Comparison of ENCODE assay signal across 8 cellular contexts in genomic region chr16:3134338-3135119, GRCh38. TPM values are rescaled to one million over a fixed set of nuclear protein-coding genes. Genes with fewer than 3 reads are reported as not detected.
DNase-seq lines count a peak whose midpoint lies in the region; ATAC-seq and TF ChIP-seq lines count a peak whose summit lies in the region.

TSS of gene ZNF213 (plus strand) at chr16:3135029. CDS start at chr16:3137281, 2,252 bp downstream.

- peak; percentile 91 for ATAC-seq in GM21576 (IDR thresholded peaks at IDR 0.05; ENCODE audit: unreplicated experiment)

- no peak for TF ChIP-seq RAD21 in Ishikawa (IDR thresholded peaks at IDR 0.05; ENCODE audit: low read depth)

- TF ChIP-seq EP300 in Ishikawa (IDR thresholded peaks at IDR 0.05; ENCODE audit: borderline replicate concordance): no peak; the same call in 1 of the 2 replicates

- DNase-seq in DMS 273 treated with DMSO at 0.1 percent for 48 hours (lab: John Stamatoyannopoulos, UW): peak; percentile 95
- DNase-seq in OCI-M2 (lab: John Stamatoyannopoulos, UW; ENCODE audit: unreplicated experiment): peak; percentile 37
- DNase-seq in activated T-cell treated with anti-CD3 and anti-CD28 coated beads for 4 hours: peak; percentile 82
- peak; percentile 82 for DNase-seq in epithelial cell of proximal tubule (ENCODE audit: low read depth)
- DNase-seq in mucosa of gallbladder (ENCODE audit: low spot score): peak; percentile 97
- peak; percentile 87 for DNase-seq in stimulated activated CD8-positive, alpha-beta memory T cell treated with anti-CD3 and anti-CD28 coated beads, Interleukin-4, amount 100 ng/mL, for 24 hours (ENCODE audit: low read depth)

- no peak for TF ChIP-seq CTCF in epithelial cell of proximal tubule (conservative IDR thresholded peaks at IDR 0.05; ENCODE audit: low read depth, low read length)

- peak within 1 kb of the TSS; percentile 99 for H3K4me3 ChIP-seq in epithelial cell of proximal tubule (ENCODE audit: low read depth, low read length)

TF ChIP-seq in Ishikawa, 13 proteins besides CTCF, POLR2A, EP300 and RAD21:
- TF ChIP-seq EGR1 (IDR thresholded peaks at IDR 0.05) (peak; percentile 51), CREB1 (IDR thresholded peaks at IDR 0.05; ENCODE audit: low read depth) (peak; percentile 88), TAF1 (IDR thresholded peaks at IDR 0.05; ENCODE audit: low read depth) (peak; percentile 36; the same call in 1 of the 2 replicates), YY1 (IDR thresholded peaks at IDR 0.05; ENCODE audit: low read depth) (no peak), TEAD4 (IDR thresholded peaks at IDR 0.05) (peak; percentile 42; the same call in 1 of the 2 replicates)

RNA-seq across cellular contexts. Expression of gene ZNF213, which starts in this region (rescaled TPM):
- total RNA-seq in epithelial cell of proximal tubule: 2.4 and 7.7 TPM in 2 replicates
- 18.4 TPM for total RNA-seq in mucosa of gallbladder

Comparison
In these comparisons a context has a peak if more than half of its experiments do, and no peak if none do; other contexts are left out.
1. Peak in every context shown above with its lines: DNase-seq, ATAC-seq and H3K4me3 ChIP-seq.
2. DNase-seq: peak in every context shown above with its lines; median percentile 97 in mucosa of gallbladder; 95 in DMS 273 treated with DMSO at 0.1 percent for 48 hours; 87 in stimulated activated CD8-positive, alpha-beta memory T cell treated with anti-CD3 and anti-CD28 coated beads, Interleukin-4, amount 100 ng/mL, for 24 hours; 82 in activated T-cell treated with anti-CD3 and anti-CD28 coated beads for 4 hours; 82 in epithelial cell of proximal tubule; 37 in OCI-M2.